Comparison of ENCODE assay signal across 14 cellular contexts in genomic region chr6:71181565-71181964, GRCh38.
A peak's percentile ranks its signal among the peaks of the same experiment; 100 is the strongest.
DNase-seq lines count a peak whose midpoint lies in the region; ATAC-seq lines count a peak whose summit lies in the region.
"Had no signal": no experiment of that assay in that cellular context is flagged by ENCODE, and none has a peak within 500 bp of the region (broad histone marks: within the 10 kb centered on the region; RNA-seq: fewer than 3 reads in every experiment).

No MANE protein-coding gene starts in this region.

- peak; percentile 81 for DNase-seq in AG08396 (ENCODE audit: low spot score)
- DNase-seq in HS-27A (ENCODE audit: low read depth): peak; percentile 63
- peak; percentile 90 for DNase-seq in astrocyte of the hippocampus (ENCODE audit: low read depth, low spot score)
- DNase-seq in iris pigment epithelial cell (ENCODE audit: low read depth): peak; percentile 88
- DNase-seq in COR-L47 (lab: John Stamatoyannopoulos, UW): no peak
- DNase-seq in inferior parietal cortex (ENCODE audit: extremely low spot score): no peak
- no peak for DNase-seq in left colon
- DNase-seq: activated CD4-positive, alpha-beta memory T cell treated with anti-CD3 and anti-CD28 coated beads, Interleukin-2, amount 10 ng/mL, durations not matched to agents 7 days and 5 days; adrenal gland; CD4-positive, CD25-positive, alpha-beta regulatory T cell; NCI-H146; SHP77 treated with DMSO at 0.1 percent for 48 hours; testis had no signal

- intact Hi-C loops in left colon (cut with DNase I, micrococcal nuclease): loop anchor here in 1 of 2 donors (10.0 kb wide), 1 partner anchor 163 kb away; no protein-coding TSS in a partner anchor

- ATAC-seq in left colon: no peak
- ATAC-seq in HG03378 (IDR thresholded peaks at IDR 0.05; ENCODE audit: unreplicated experiment): no peak

Comparison
In these comparisons a context has a peak if more than half of its experiments do, and no peak if none do; other contexts are left out.
1. DNase-seq: peak in AG08396 (single experiment), HS-27A (single experiment), astrocyte of the hippocampus (single experiment) and iris pigment epithelial cell (single experiment); none in COR-L47 (single experiment), inferior parietal cortex (single experiment) and left colon (0 of 2).